In the genomic region with DNA sequence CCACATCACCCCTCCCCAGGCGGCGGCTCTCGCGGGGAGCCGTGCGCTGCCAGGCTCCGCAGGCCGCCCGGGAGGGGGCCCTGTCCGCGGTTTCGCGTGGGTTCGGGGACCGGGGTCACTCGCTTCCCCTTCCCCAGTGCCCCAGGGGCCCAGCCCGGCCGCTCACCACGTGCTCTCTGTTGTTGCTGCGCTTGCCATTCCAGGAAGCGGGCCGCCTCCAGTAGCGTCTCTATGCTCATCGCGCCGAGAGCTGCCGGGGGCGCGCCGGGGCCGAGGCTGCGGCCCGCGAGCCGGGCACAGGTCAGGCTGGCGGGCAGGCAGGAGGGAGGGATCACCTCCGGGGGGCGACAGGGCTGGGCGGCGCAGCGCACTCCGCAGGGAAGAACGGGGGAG, we compare ENCODE assay signal across 8 cellular contexts. TPM values are rescaled to one million over a fixed set of nuclear protein-coding genes. Genes with fewer than 3 reads are reported as not detected.
DNase-seq lines count a peak whose midpoint lies in the region; ATAC-seq and TF ChIP-seq lines count a peak whose summit lies in the region.

No MANE protein-coding gene starts in this region.

- H3K4me1 ChIP-seq in left ventricle myocardium inferior = peaks cover 85% of the 10 kb centered on the region

- H3K4me3 Mint-ChIP-seq in activated naive CD4-positive, alpha-beta T cell treated with anti-CD3 and anti-CD28 coated beads, Interleukin-2, amount 50 U/mL, for 24 hours = peak overlapping the region; percentile 97

- peaks cover 51% of the 10 kb centered on the region for H3K4me1 Mint-ChIP-seq in activated naive CD4-positive, alpha-beta T cell treated with anti-CD3 and anti-CD28 coated beads, Interleukin-2, amount 50 U/mL, for 24 hours

- no peaks in the 10 kb centered on the region for H3K36me3 ChIP-seq in left ventricle myocardium inferior

- intact Hi-C loops in Right ventricle myocardium superior (cut with DNase I) (no loop called here), Right ventricle myocardium inferior (cut with DNase I) (loop anchor here (5.0 kb wide), 2 partner anchors 63 to 312 kb away; partner anchors contain the start of genes CLUH, SGSM2 and TSR1), left ventricle myocardium inferior (cut with micrococcal nuclease) (no loop called here)

- no peaks in the 10 kb centered on the region for H3K9me3 ChIP-seq in left ventricle myocardium inferior (replicated peaks)

- H3K36me3 Mint-ChIP-seq in activated naive CD4-positive, alpha-beta T cell treated with anti-CD3 and anti-CD28 coated beads, Interleukin-2, amount 50 U/mL, for 24 hours = no peaks in the 10 kb centered on the region

- ATAC-seq in Right ventricle myocardium superior (ENCODE audit: poor library complexity) = no peak
- ATAC-seq in Right ventricle myocardium inferior = no peak
- ATAC-seq in GM19397 (IDR thresholded peaks at IDR 0.05; ENCODE audit: unreplicated experiment) = no peak
- ATAC-seq in GM18907 (IDR thresholded peaks at IDR 0.05; ENCODE audit: unreplicated experiment) = no peak

- peak overlapping the region; percentile 99 for H3K27ac ChIP-seq in left ventricle myocardium inferior (replicated peaks)

- DNase-seq in Right ventricle myocardium superior = peak; percentile 75
- DNase-seq in Right ventricle myocardium inferior (ENCODE audit: missing footprints) = no peak
- DNase-seq in SHP77 (lab: John Stamatoyannopoulos, UW) = peak; percentile 31 to 39
- DNase-seq in left ventricle myocardium inferior = peak; percentile 48
- DNase-seq in retinal pigment epithelial cell (ENCODE audit: low read depth) = no peak

- TF ChIP-seq CTCF in left ventricle myocardium inferior (IDR thresholded peaks at IDR 0.05; ENCODE audit: borderline replicate concordance) (no peak), retinal pigment epithelial cell (conservative IDR thresholded peaks at IDR 0.05; ENCODE audit: low read depth, low read length) (no peak)

- no peaks in the 10 kb centered on the region for H3K27me3 ChIP-seq in left ventricle myocardium inferior (ENCODE audit: low read depth)

- H3K27ac Mint-ChIP-seq in activated naive CD4-positive, alpha-beta T cell treated with anti-CD3 and anti-CD28 coated beads, Interleukin-2, amount 50 U/mL, for 24 hours = peak overlapping the region; percentile 99

- no peaks in the 10 kb centered on the region for H3K9me3 Mint-ChIP-seq in activated naive CD4-positive, alpha-beta T cell treated with anti-CD3 and anti-CD28 coated beads, Interleukin-2, amount 50 U/mL, for 24 hours

- H3K27me3 Mint-ChIP-seq in activated naive CD4-positive, alpha-beta T cell treated with anti-CD3 and anti-CD28 coated beads, Interleukin-2, amount 50 U/mL, for 24 hours = no peaks in the 10 kb centered on the region

- H3K4me3 ChIP-seq in left ventricle myocardium inferior (peak overlapping the region; percentile 87), retinal pigment epithelial cell (ENCODE audit: low read length) (peak overlapping the region; percentile 95)

RNA-seq across cellular contexts. Expression of gene MNT, which starts 0.4 kb away (rescaled TPM):
- total RNA-seq in Right ventricle myocardium superior (10.1 TPM), Right ventricle myocardium inferior (10.9 TPM), left ventricle myocardium inferior (9.9 TPM)

Comparison
In these comparisons a context has a peak if more than half of its experiments do, and no peak if none do; other contexts are left out.
1. DNase-seq: peak in Right ventricle myocardium superior (single experiment), SHP77 (2 of 2) and left ventricle myocardium inferior (single experiment); none in Right ventricle myocardium inferior (single experiment) and retinal pigment epithelial cell (single experiment).